ENCODE assay signal across 8 cellular contexts in genomic region chr7:23586159-23586558, GRCh38.
"Had no signal": no experiment of that assay in that cellular context is flagged by ENCODE, and none has a peak within 500 bp of the region (broad histone marks: within the 10 kb centered on the region; RNA-seq: fewer than 3 reads in every experiment).

No MANE protein-coding gene starts in this region.

- H3K9me3 Mint-ChIP-seq: H9 had no signal

- FAIRE-seq: H1, H54, HTR-8/SVneo had no signal

- H3K4me3 ChIP-seq: GM23248 had no signal

- H2AFZ ChIP-seq: GM23248 had no signal

- H3K4me1 Mint-ChIP-seq: H9 had no signal

- H3K27ac Mint-ChIP-seq: H9 had no signal

- H3K27ac ChIP-seq: GM23248 had no signal

- H3K9ac ChIP-seq: GM23248 had no signal

- DNase-seq: GM23248, H9, HCEC 1CT, IMR-90, KBM-7 had no signal

- H3K4me3 Mint-ChIP-seq: H9 had no signal
